In the genomic region with DNA sequence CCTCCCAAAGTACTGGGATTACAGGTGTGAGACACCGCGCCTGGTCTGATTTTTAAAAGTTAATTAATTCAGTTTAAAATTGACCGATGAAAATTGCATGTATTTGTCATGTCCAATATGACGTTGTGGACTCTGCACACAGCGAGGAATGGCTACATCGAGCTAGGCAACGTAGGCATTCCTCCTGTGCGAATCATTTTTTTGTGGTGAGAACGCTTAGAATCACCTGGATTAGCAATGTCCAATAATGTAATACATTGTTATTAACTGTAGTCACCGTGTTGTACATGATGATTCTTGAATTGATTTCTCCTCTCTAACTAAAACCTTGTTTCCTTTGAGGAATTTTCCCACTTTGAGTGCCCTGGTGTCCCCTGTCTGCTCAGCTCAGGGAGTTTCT, we compare ENCODE assay signal across 1 cellular context.
TF ChIP-seq lines count a peak whose summit lies in the region.

No MANE protein-coding gene starts in this region.

TF ChIP-seq in GM12891, 5 proteins besides CTCF, POLR2A, EP300 and RAD21:
- no peak for TF ChIP-seq PAX5 (IDR thresholded peaks at IDR 0.05; ENCODE audit: insufficient read depth, low read length, severe bottlenecking)
- no peak for TF ChIP-seq TAF1 (IDR thresholded peaks at IDR 0.05; ENCODE audit: low read depth, low read length)
- no peak for TF ChIP-seq POLR2AphosphoS5 (IDR thresholded peaks at IDR 0.05; ENCODE audit: low read depth, low read length)
- TF ChIP-seq SPI1 (IDR thresholded peaks at IDR 0.05; ENCODE audit: low read depth, low read length), result no peak
- no peak for TF ChIP-seq POU2F2 (IDR thresholded peaks at IDR 0.05; ENCODE audit: low read depth, low read length)
TF ChIP-seq in GM12891: peak in this region for 0.
